ENCODE assay signal across 10 cellular contexts in the genomic region with DNA sequence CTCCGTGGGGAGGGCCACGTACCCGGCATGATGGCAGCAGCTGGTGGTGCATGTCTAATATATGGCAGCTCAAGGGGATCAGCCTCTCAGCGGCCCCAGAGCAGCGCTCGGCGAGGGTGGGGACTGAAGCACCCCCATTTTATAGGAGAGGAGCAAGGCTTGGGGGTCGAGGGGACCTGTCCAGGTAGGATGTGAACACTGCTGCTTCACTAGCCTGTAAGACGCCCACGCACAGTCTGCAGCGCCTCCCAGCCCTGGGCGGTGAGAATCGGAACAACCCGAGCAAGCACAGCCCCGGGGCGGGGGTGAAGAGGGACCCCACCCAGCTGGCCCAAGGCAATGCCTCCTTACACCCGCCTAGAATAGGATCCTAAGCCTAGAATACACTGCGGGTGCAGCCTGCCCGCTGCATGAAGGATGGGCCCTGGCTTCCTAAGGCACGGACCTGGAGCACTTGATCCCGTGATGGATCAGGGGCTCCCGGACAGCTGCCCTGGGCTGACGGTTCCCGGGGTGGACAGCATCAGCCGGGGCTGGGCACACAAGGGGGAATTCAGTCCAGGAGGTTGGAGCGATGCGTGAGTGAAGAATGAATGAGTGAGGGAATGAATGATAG. TPM values are rescaled to one million over a fixed set of nuclear protein-coding genes. Genes with fewer than 3 reads are reported as not detected.
DNase-seq lines count a peak whose midpoint lies in the region; ATAC-seq and TF ChIP-seq lines count a peak whose summit lies in the region.
"Had no signal": no experiment of that assay in that cellular context is flagged by ENCODE, and none has a peak within 500 bp of the region (broad histone marks: within the 10 kb centered on the region; RNA-seq: fewer than 3 reads in every experiment).

No MANE protein-coding gene starts in this region.

- WGBS in spleen, 5 donors, result 39 to 63% (median 46%) methylated on average over 14 to 27 of the region's 27 CpGs

- H3K4me1 ChIP-seq in right atrium auricular region (no peaks in the 10 kb centered on the region), upper lobe of right lung (no peaks in the 10 kb centered on the region), spleen (no peaks in the 10 kb centered on the region)

- intact Hi-C loops in Right ventricle myocardium inferior (cut with DNase I), result no loop called here
- intact Hi-C loops in upper lobe of right lung (cut with DNase I), result no loop called here
- intact Hi-C loops in spleen (cut with DNase I; ENCODE audit: low total_unique reads), result no loop called here

- H3K9me3 ChIP-seq in right atrium auricular region, result no peaks in the 10 kb centered on the region
- H3K9me3 ChIP-seq in upper lobe of right lung, result no peaks in the 10 kb centered on the region
- H3K9me3 ChIP-seq in spleen, result peaks cover 0 to 13% (median 4%) of the 10 kb centered on the region in 8 donors

- H3K4me3 ChIP-seq in right atrium auricular region, result no peak overlapping the region
- H3K4me3 ChIP-seq in upper lobe of right lung, result no peak overlapping the region
- H3K4me3 ChIP-seq in spleen, result no peak overlapping the region

- H3K27ac ChIP-seq in right atrium auricular region (no peak overlapping the region), upper lobe of right lung (no peak overlapping the region), spleen (no peak overlapping the region)

- ATAC-seq in Right ventricle myocardium inferior, result no peak
- no peak for ATAC-seq in upper lobe of right lung
- ATAC-seq: activated CD8-positive, alpha-beta memory T cell treated with anti-CD3 and anti-CD28 coated beads, Interleukin-2, amount 10 ng/mL, durations not matched to agents 7 days and 5 days; stimulated activated naive CD8-positive, alpha-beta T cell treated with anti-CD3 and anti-CD28 coated beads, Interleukin-15, amount 100 ng/mL, for 72 hours had no signal

- peak; percentile 56 for DNase-seq in Right ventricle myocardium inferior (ENCODE audit: missing footprints)
- DNase-seq in right atrium auricular region (ENCODE audit: low spot score), result no peak
- peak; percentile 47 for DNase-seq in SK-MEL-5 (ENCODE audit: low read depth, low spot score)
- peak; percentile 89 for DNase-seq in iPS-NIHi11 (ENCODE audit: low spot score)
- DNase-seq in upper lobe of right lung, result no peak
- DNase-seq in spleen, result no peak
- no peak for DNase-seq in NCI-H2029 treated with DMSO at 0.1 percent for 48 hours (lab: John Stamatoyannopoulos, UW)
- no peak for DNase-seq in KBM-7
- DNase-seq: activated CD8-positive, alpha-beta memory T cell treated with anti-CD3 and anti-CD28 coated beads, Interleukin-2, amount 10 ng/mL, durations not matched to agents 7 days and 5 days had no signal

- no peak for TF ChIP-seq POLR2A in spleen (IDR thresholded peaks at IDR 0.05)

- in situ Hi-C loops in SK-MEL-5 (cut with HindIII; ENCODE audit: low pct_unique_long_range_greater_than_20kb, low sequenced_read_pairs) (no loop called here), KBM-7 (cut with MboI; ENCODE audit: low pct_unique_long_range_greater_than_20kb, low sequenced_read_pairs) (no loop called here)

- H3K27me3 ChIP-seq in right atrium auricular region (no peaks in the 10 kb centered on the region), upper lobe of right lung (peaks cover 11% of the 10 kb centered on the region), spleen (replicated peaks in 1 of 7) (peaks cover 0 to 58% (median 8%) of the 10 kb centered on the region in 7 donors)

- no peaks in the 10 kb centered on the region for H3K36me3 ChIP-seq in right atrium auricular region
- no peaks in the 10 kb centered on the region for H3K36me3 ChIP-seq in upper lobe of right lung
- H3K36me3 ChIP-seq in spleen, result no peaks in the 10 kb centered on the region

- TF ChIP-seq CTCF in right atrium auricular region (IDR thresholded peaks at IDR 0.05), result peak in 1 of 2 donors; percentile 43
- peak; percentile 21 for TF ChIP-seq CTCF in upper lobe of right lung (IDR thresholded peaks at IDR 0.05)
- peak in 3 of 11 experiments; percentile 10 to 31 (median 12) for TF ChIP-seq CTCF in spleen (IDR thresholded peaks at IDR 0.05 in 8 of 11, conservative IDR thresholded peaks at IDR 0.05 in 3 of 11)

RNA-seq across cellular contexts. Expression of a gene that starts 17.6 kb away (rescaled TPM):
- total RNA-seq in Right ventricle myocardium inferior (6.9 TPM), right atrium auricular region (1 to 10 TPM; 2.6 to 3.1 TPM), upper lobe of right lung (7.3 TPM), spleen (10 to 100 TPM; 19.5 to 42.1 (median 37.6) TPM)
- 14.1 and 15.7 TPM in 2 replicates for total RNA-seq in SK-MEL-5 (2014; rRNA removed; shearing (Covaris generic))
- 15.5 and 17.4 TPM in 2 replicates for polyA plus RNA-seq in SK-MEL-5 (2015; cell fraction: cytosol; rRNA removed)
- polyA plus RNA-seq in SK-MEL-5 (2015; cell fraction: nucleus; rRNA removed), result 10.4 and 26.9 TPM in 2 replicates
- 10 to 100 TPM in 1 of 3 donors, 1 to 10 TPM in 2; 9.4 to 15.5 (median 9.9) TPM for polyA plus RNA-seq in spleen
- total RNA-seq: activated CD8-positive, alpha-beta memory T cell treated with anti-CD3 and anti-CD28 coated beads, Interleukin-2, amount 10 ng/mL, durations not matched to agents 7 days and 5 days had no signal

Comparison
In these comparisons a context has a peak if more than half of its experiments do, and no peak if none do; other contexts are left out.
1. DNase-seq: peak in Right ventricle myocardium inferior (single experiment), SK-MEL-5 (single experiment) and iPS-NIHi11 (single experiment); none in right atrium auricular region (single experiment), upper lobe of right lung (single experiment), spleen (single experiment), NCI-H2029 treated with DMSO at 0.1 percent for 48 hours (single experiment) and KBM-7 (single experiment).